Comparison of ENCODE assay signal across 15 cellular contexts in genomic region chr1:98264727-98265126, GRCh38.
DNase-seq lines count a peak whose midpoint lies in the region; ATAC-seq, FAIRE-seq and TF ChIP-seq lines count a peak whose summit lies in the region.
"Had no signal": no experiment of that assay in that cellular context is flagged by ENCODE, and none has a peak within 500 bp of the region (broad histone marks: within the 10 kb centered on the region; RNA-seq: fewer than 3 reads in every experiment).

No MANE protein-coding gene starts in this region.

- no peaks in the 10 kb centered on the region for H3K27me3 ChIP-seq in psoas muscle (ENCODE audit: insufficient read depth in 3 of 3, low read length in 2 of 3)

- H3K36me3 ChIP-seq in psoas muscle (ENCODE audit: insufficient read depth in 1 of 2, low read depth in 1 of 2) = no peaks in the 10 kb centered on the region

- no peaks in the 10 kb centered on the region for H3K4me1 ChIP-seq in psoas muscle

- WGBS in psoas muscle, 3 donors = 84 to 87% (median 86%) methylated on average over 5 of the region's 5 CpGs

- no peak overlapping the region for H3K4me3 ChIP-seq in psoas muscle
- H3K4me3 ChIP-seq: GM23338 had no signal

- peak; percentile 61 for DNase-seq in Caki2 (ENCODE audit: low read depth)
- DNase-seq in NCI-H1436 (lab: John Stamatoyannopoulos, UW) = peak; percentile 44
- peak; percentile 44 for DNase-seq in RCC 7860 (ENCODE audit: low spot score)
- DNase-seq in kidney tubule cell (ENCODE audit: low spot score) = peak; percentile 41
- DNase-seq in psoas muscle = no peak
- DNase-seq in activated CD4-positive, CD25-positive, alpha-beta regulatory T cell (lab: John Stamatoyannopoulos, UW) = no peak
- DNase-seq: DMS 273 treated with DMSO at 0.1 percent for 48 hours, GDM1, MM.1S, NCI-H1092, NCI-H524, T-helper 17 cell had no signal

- H3K27ac ChIP-seq in psoas muscle = no peak overlapping the region

- H3K9me3 ChIP-seq in psoas muscle = no peaks in the 10 kb centered on the region

- FAIRE-seq in RCC 7860 (lab: Jason Lieb, UNC) = peak; percentile 80

- ATAC-seq in psoas muscle = no peak
- no peak for ATAC-seq in HG02588 (IDR thresholded peaks at IDR 0.05; ENCODE audit: unreplicated experiment)
- ATAC-seq: GM23338, HCT116, T-helper 17 cell had no signal

- intact Hi-C loops in psoas muscle (cut with DNase I) = no loop called here

- in situ Hi-C loops in Caki2 (cut with HindIII; ENCODE audit: low pct_unique_long_range_greater_than_20kb, low sequenced_read_pairs) = no loop called here

- TF ChIP-seq CTCF in psoas muscle (IDR thresholded peaks at IDR 0.05) = no peak

Comparison
In these comparisons a context has a peak if more than half of its experiments do, and no peak if none do; other contexts are left out.
1. DNase-seq: peak in Caki2 (single experiment), NCI-H1436 (single experiment), RCC 7860 (single experiment) and kidney tubule cell (single experiment); none in psoas muscle (0 of 2) and activated CD4-positive, CD25-positive, alpha-beta regulatory T cell (0 of 4).